Comparison of ENCODE assay signal across 18 cellular contexts in genomic region chr2:83602753-83603152, GRCh38.
DNase-seq lines count a peak whose midpoint lies in the region; ATAC-seq and TF ChIP-seq lines count a peak whose summit lies in the region.
"Had no signal": no experiment of that assay in that cellular context is flagged by ENCODE, and none has a peak within 500 bp of the region (broad histone marks: within the 10 kb centered on the region; RNA-seq: fewer than 3 reads in every experiment).

No MANE protein-coding gene starts in this region.

- DNase-seq in NCI-H748 (lab: John Stamatoyannopoulos, UW; ENCODE audit: unreplicated experiment): peak; percentile 18
- no peak for DNase-seq in NCI-H748 treated with DMSO at 0.1 percent for 48 hours (lab: John Stamatoyannopoulos, UW)
- DNase-seq in WERI-Rb-1: peak; percentile 31
- no peak for DNase-seq in right lobe of liver
- DNase-seq in glomerular visceral epithelial cell (ENCODE audit: extremely low spot score): no peak
- DNase-seq in iPS-NIHi11 (ENCODE audit: low spot score): no peak
- no peak for DNase-seq in left ventricle myocardium superior
- DNase-seq: activated naive CD8-positive, alpha-beta T cell treated with anti-CD3 and anti-CD28 coated beads for 36 hours; C1 segment of cervical spinal cord; NCI-H1105; NCI-H2081; nephron progenitor cell; Peyer's patch; T1000 had no signal

- intact Hi-C loops in right lobe of liver (cut with DNase I): no loop called here
- intact Hi-C loops in left ventricle myocardium superior (cut with micrococcal nuclease): no loop called here

- ATAC-seq in right lobe of liver: peak; percentile 59 to 74 (median 64)
- ATAC-seq in left ventricle myocardium superior: no peak
- ATAC-seq: gastroesophageal sphincter had no signal

- H3K36me3 ChIP-seq in WERI-Rb-1: no peaks in the 10 kb centered on the region
- H3K36me3 ChIP-seq in right lobe of liver: no peaks in the 10 kb centered on the region
- H3K36me3 ChIP-seq: gastroesophageal sphincter, Peyer's patch had no signal

- 77% methylated on average over 5 of the region's 6 CpGs for WGBS in right lobe of liver (ENCODE audit: insufficient coverage, low coverage, low lambda C conversion rate, missing lambda C conversion rate)

- H3K4me1 ChIP-seq in right lobe of liver: no peaks in the 10 kb centered on the region
- H3K4me1 ChIP-seq: gastroesophageal sphincter, Peyer's patch had no signal

- no peak for TF ChIP-seq POLR2A in right lobe of liver (IDR thresholded peaks at IDR 0.05)

- no peak overlapping the region for H3K27ac ChIP-seq in WERI-Rb-1
- no peak overlapping the region for H3K27ac ChIP-seq in right lobe of liver
- H3K27ac ChIP-seq: gastroesophageal sphincter, KMS-11, Peyer's patch, SK-N-MC had no signal

- no peaks in the 10 kb centered on the region for H3K9me3 ChIP-seq in WERI-Rb-1 (ENCODE audit: severe bottlenecking)
- H3K9me3 ChIP-seq in right lobe of liver: no peaks in the 10 kb centered on the region
- H3K9me3 ChIP-seq: Peyer's patch had no signal

- 0 out of 2 replicates have a peak, but pooled peaks have one; percentile 14 for TF ChIP-seq CTCF in LNCAP (IDR thresholded peaks at IDR 0.05)
- peak; percentile 79 for TF ChIP-seq CTCF in WERI-Rb-1 (IDR thresholded peaks at IDR 0.05; ENCODE audit: low read depth, low read length)
- TF ChIP-seq CTCF in right lobe of liver (IDR thresholded peaks at IDR 0.05): peak; percentile 17 to 51 (median 26)

- H3K27me3 ChIP-seq in WERI-Rb-1 (ENCODE audit: insufficient read depth, low read depth, severe bottlenecking) (no peaks in the 10 kb centered on the region), right lobe of liver (no peaks in the 10 kb centered on the region)
- H3K27me3 ChIP-seq: gastroesophageal sphincter, Peyer's patch had no signal

- no peak overlapping the region for H3K4me3 ChIP-seq in WERI-Rb-1 (ENCODE audit: low read depth, low read length)
- no peak overlapping the region for H3K4me3 ChIP-seq in right lobe of liver
- H3K4me3 ChIP-seq: gastroesophageal sphincter, Peyer's patch, SK-N-MC had no signal

Comparison
In these comparisons a context has a peak if more than half of its experiments do, and no peak if none do; other contexts are left out.
1. DNase-seq: peak in NCI-H748 (single experiment) and WERI-Rb-1 (single experiment); none in NCI-H748 treated with DMSO at 0.1 percent for 48 hours (single experiment), right lobe of liver (0 of 3), glomerular visceral epithelial cell (single experiment), iPS-NIHi11 (single experiment) and left ventricle myocardium superior (single experiment).
2. CTCF ChIP-seq: peak in every context shown above with its lines; median percentile 79 in WERI-Rb-1; 26 in right lobe of liver; 14 in LNCAP.